Comparison of ENCODE assay signal across 4 cellular contexts in genomic region chr6:32037136-32037535, GRCh38. TPM values are rescaled to one million over a fixed set of nuclear protein-coding genes. Genes with fewer than 3 reads are reported as not detected.
"Had no signal": no experiment of that assay in that cellular context is flagged by ENCODE, and none has a peak within 500 bp of the region (broad histone marks: within the 10 kb centered on the region; RNA-seq: fewer than 3 reads in every experiment).

No MANE protein-coding gene starts in this region.

RNA-seq across cellular contexts. Expression of gene CYP21A2, which starts 1.1 kb away (rescaled TPM):
- total RNA-seq: GM23338, H9, HT-29 had no signal
- polyA plus RNA-seq: IgD-negative memory B cell had no signal

RNA-seq across cellular contexts. Expression of gene C4B, which starts 22.5 kb away (rescaled TPM):
- total RNA-seq: GM23338 had no signal
- polyA plus RNA-seq: IgD-negative memory B cell had no signal
